Comparison of ENCODE assay signal across 8 cellular contexts in the genomic region with DNA sequence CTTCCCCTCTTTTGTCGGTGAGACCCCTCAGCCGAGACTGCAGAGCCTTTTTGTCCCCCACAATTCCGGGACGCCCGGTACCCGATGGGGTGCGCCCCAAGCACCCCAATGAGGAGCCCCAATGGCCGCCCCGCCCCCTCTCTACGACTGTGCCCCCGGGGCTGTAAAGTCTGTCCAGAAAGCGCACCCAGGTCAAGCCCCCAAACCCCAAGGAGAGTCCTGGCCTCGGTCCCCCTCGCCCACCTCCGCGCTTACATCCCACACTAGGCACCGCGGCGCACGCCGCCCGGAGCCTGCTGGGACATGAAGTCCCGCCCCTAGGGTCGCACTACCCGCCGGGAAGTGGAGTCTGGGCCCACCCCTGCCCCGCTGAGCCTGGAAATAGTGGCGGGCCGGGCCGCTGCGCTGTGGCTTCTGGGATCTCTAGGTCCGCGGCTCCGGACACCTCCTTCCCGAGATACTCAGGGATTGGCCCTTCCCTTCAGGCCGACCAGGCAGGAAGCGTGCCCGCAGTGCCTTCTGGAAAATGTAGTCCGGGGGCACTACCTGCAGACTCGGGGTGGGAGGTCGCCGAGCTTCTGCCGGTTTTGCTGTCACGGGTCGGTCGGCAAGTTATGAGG. TPM values are rescaled to one million over a fixed set of nuclear protein-coding genes. Genes with fewer than 3 reads are reported as not detected.
DNase-seq lines count a peak whose midpoint lies in the region; ATAC-seq, FAIRE-seq and TF ChIP-seq lines count a peak whose summit lies in the region.

Gene MEN1 (minus strand): TSS at position 281 of the 620 bp plus-strand sequence. CDS start 442 bp downstream, outside the sequence.

- POLR2A ChIA-PET in A549 (lab: Yijun Ruan, JAX), result interaction anchor here (0.6 to 1.3 kb wide), 2 partner anchors 31 to 88 kb away, joined by 3 to 9 read pairs; no protein-coding TSS in a partner anchor

- no peak for TF ChIP-seq EP300 in A549 (IDR thresholded peaks at IDR 0.05)

- H3K4me1 ChIP-seq in A549 (peaks cover 6% of the 10 kb centered on the region; the same call in 2 of the 3 replicates), spleen (peaks cover 8 to 50% (median 18%) of the 10 kb centered on the region in 6 donors)

- peaks cover 0 to 29% (median 4%) of the 10 kb centered on the region in 6 donors for H3K36me3 ChIP-seq in spleen

- intact Hi-C loops in spleen (cut with DNase I; ENCODE audit: low total_unique reads), result no loop called here

- H3K4me3 ChIP-seq in A549, result peak within 1 kb of the TSS; percentile 92
- peak within 1 kb of the TSS; percentile 63 to 92 (median 78) for H3K4me3 ChIP-seq in spleen

- FAIRE-seq in A549 (lab: Jason Lieb, UNC), result no peak

- DNase-seq in A549 (ENCODE audit: low read depth in 1 of 2, low spot score in 1 of 2), result peak; percentile 96 to 98
- peak; percentile 95 for DNase-seq in NCI-H345 treated with DMSO at 0.1 percent for 48 hours (lab: John Stamatoyannopoulos, UW; ENCODE audit: unreplicated experiment)
- DNase-seq in activated CD4-positive, CD25-positive, alpha-beta regulatory T cell treated with anti-CD3 and anti-CD28 coated beads, Interleukin-2, amount 50 U/mL, for 16 hours (ENCODE audit: low read depth, low spot score), result peak; percentile 57
- DNase-seq in central memory CD4-positive, alpha-beta T cell, result peak; percentile 75
- peak; percentile 95 for DNase-seq in inferior parietal cortex (ENCODE audit: extremely low spot score)
- DNase-seq in spleen, result peak; percentile 96

- H3K9me3 ChIP-seq in A549 (no peaks in the 10 kb centered on the region), spleen (no peaks in the 10 kb centered on the region)

- WGBS in A549 (ENCODE audit: missing lambda C conversion rate), result 2% methylated on average over 17 of the region's 46 CpGs
- WGBS in spleen, 5 donors, result 0 to 1% (median 1%) methylated on average over 38 to 46 of the region's 46 CpGs

- H3K4me2 ChIP-seq in A549, result peak within 1 kb of the TSS; percentile 98

- TF ChIP-seq CTCF in A549 (IDR thresholded peaks at IDR 0.05) (no peak), spleen (IDR thresholded peaks at IDR 0.05 in 8 of 11, conservative IDR thresholded peaks at IDR 0.05 in 3 of 11) (peak in 5 of 11 experiments; percentile 6 to 24 (median 14))

- CTCF ChIA-PET in A549 (lab: Yijun Ruan, JAX), result interaction anchor here (0.7 to 3.9 kb wide), 12 partner anchors 15 to 204 kb away, joined by 3 to 26 read pairs (median 3); partner anchors contain the start of genes ARL2 and CDC42BPG

- no peaks in the 10 kb centered on the region for H3K27me3 ChIP-seq in spleen (replicated peaks in 1 of 7)

- TF ChIP-seq POLR2A in A549 (IDR thresholded peaks at IDR 0.05; ENCODE audit: low read length), result peak; percentile 83
- no peak for TF ChIP-seq POLR2A in spleen (IDR thresholded peaks at IDR 0.05)

- H3K27ac ChIP-seq in A549 (peak within 1 kb of the TSS; percentile 91 to 93), spleen (peak within 1 kb of the TSS; percentile 32 to 88 (median 81))

- ATAC-seq in A549 (peak; percentile 98 to 100), GM18907 (IDR thresholded peaks at IDR 0.05; ENCODE audit: unreplicated experiment) (peak; percentile 56), HG03175 (IDR thresholded peaks at IDR 0.05; ENCODE audit: unreplicated experiment) (peak; percentile 55)

- TF ChIP-seq RAD21 in A549 (conservative IDR thresholded peaks at IDR 0.05 in 1 of 2, IDR thresholded peaks at IDR 0.05 in 1 of 2), result no peak

TF ChIP-seq in A549, 52 proteins besides CTCF, POLR2A, EP300 and RAD21:
- no peak for TF ChIP-seq BHLHE40 (IDR thresholded peaks at IDR 0.05; ENCODE audit: low read depth, low read length)
- peak; percentile 54; the same call in 1 of the 2 replicates for TF ChIP-seq MAX (IDR thresholded peaks at IDR 0.05)
- TF ChIP-seq NFE2L2 (conservative IDR thresholded peaks at IDR 0.05; ENCODE audit: low read length), result no peak
- no peak for TF ChIP-seq SMC3 (IDR thresholded peaks at IDR 0.05)
- peak in 1 of 2 experiments; percentile 77; a peak in 3 of 5 replicates for TF ChIP-seq JUN (IDR thresholded peaks at IDR 0.05)
- TF ChIP-seq, protein P1, sequence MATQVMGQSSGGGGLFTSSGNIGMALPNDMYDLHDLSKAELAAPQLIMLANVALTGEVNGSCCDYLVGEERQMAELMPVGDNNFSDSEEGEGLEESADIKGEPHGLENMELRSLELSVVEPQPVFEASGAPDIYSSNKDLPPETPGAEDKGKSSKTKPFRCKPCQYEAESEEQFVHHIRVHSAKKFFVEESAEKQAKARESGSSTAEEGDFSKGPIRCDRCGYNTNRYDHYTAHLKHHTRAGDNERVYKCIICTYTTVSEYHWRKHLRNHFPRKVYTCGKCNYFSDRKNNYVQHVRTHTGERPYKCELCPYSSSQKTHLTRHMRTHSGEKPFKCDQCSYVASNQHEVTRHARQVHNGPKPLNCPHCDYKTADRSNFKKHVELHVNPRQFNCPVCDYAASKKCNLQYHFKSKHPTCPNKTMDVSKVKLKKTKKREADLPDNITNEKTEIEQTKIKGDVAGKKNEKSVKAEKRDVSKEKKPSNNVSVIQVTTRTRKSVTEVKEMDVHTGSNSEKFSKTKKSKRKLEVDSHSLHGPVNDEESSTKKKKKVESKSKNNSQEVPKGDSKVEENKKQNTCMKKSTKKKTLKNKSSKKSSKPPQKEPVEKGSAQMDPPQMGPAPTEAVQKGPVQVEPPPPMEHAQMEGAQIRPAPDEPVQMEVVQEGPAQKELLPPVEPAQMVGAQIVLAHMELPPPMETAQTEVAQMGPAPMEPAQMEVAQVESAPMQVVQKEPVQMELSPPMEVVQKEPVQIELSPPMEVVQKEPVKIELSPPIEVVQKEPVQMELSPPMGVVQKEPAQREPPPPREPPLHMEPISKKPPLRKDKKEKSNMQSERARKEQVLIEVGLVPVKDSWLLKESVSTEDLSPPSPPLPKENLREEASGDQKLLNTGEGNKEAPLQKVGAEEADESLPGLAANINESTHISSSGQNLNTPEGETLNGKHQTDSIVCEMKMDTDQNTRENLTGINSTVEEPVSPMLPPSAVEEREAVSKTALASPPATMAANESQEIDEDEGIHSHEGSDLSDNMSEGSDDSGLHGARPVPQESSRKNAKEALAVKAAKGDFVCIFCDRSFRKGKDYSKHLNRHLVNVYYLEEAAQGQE (IDR thresholded peaks at IDR 0.05), result no peak
- no peak for TF ChIP-seq RARB (CRISPR knock-in tag; IDR thresholded peaks at IDR 0.05)
- TF ChIP-seq E2F6 (IDR thresholded peaks at IDR 0.05; ENCODE audit: borderline replicate concordance, low read depth), result 0 out of 2 replicates have a peak, but pooled peaks have one; percentile 12
- TF ChIP-seq, protein P2, sequence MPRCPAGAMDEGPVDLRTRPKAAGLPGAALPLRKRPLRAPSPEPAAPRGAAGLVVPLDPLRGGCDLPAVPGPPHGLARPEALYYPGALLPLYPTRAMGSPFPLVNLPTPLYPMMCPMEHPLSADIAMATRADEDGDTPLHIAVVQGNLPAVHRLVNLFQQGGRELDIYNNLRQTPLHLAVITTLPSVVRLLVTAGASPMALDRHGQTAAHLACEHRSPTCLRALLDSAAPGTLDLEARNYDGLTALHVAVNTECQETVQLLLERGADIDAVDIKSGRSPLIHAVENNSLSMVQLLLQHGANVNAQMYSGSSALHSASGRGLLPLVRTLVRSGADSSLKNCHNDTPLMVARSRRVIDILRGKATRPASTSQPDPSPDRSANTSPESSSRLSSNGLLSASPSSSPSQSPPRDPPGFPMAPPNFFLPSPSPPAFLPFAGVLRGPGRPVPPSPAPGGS (IDR thresholded peaks at IDR 0.05), result 0 out of 3 replicates have a peak, but pooled peaks have one; percentile 44
- peak; percentile 55; the same call in 1 of the 2 replicates for TF ChIP-seq PHF8 (IDR thresholded peaks at IDR 0.05; ENCODE audit: borderline replicate concordance, low read depth)
- TF ChIP-seq TP53 (CRISPR knock-in tag; IDR thresholded peaks at IDR 0.05), result no peak
- TF ChIP-seq HOXB5 (CRISPR knock-in tag; IDR thresholded peaks at IDR 0.05), result no peak
- TF ChIP-seq CHD2 (IDR thresholded peaks at IDR 0.05; ENCODE audit: low read length, partially characterized antibody), result no peak

RNA-seq across cellular contexts. Expression of gene MEN1, which starts in this region (rescaled TPM):
- 17.0 and 18.5 TPM in 2 replicates for polyA plus RNA-seq in A549 (2011; rRNA removed)
- polyA plus RNA-seq in A549 (2012; cell fraction: cytosol; rRNA removed), result 50.1 and 64.4 TPM in 2 replicates
- polyA plus RNA-seq in A549 (2012; cell fraction: nucleus; rRNA removed), result 94.3 and 126 TPM in 2 replicates
- 30.2 to 35.5 TPM (median 34.7 TPM) in 3 replicates for polyA plus RNA-seq in A549 (2017; fragmentation: RNase III; extraction: RNeasy Plus Mini Kit Qiagen cat#74134 plus additional on column Dnase treatment)
- 13.9 and 14.7 TPM in 2 replicates for polyA minus RNA-seq in A549 (2011; rRNA and poly(A)+ RNA removed)
- 10 to 100 TPM; 20.1 to 33.6 (median 28.2) TPM for total RNA-seq in spleen
- 10 to 100 TPM; 17.8 to 27.6 (median 20.5) TPM for polyA plus RNA-seq in spleen

Comparison
In these comparisons a context has a peak if more than half of its experiments do, and no peak if none do; other contexts are left out.
1. Peak in every context shown above with its lines: DNase-seq, ATAC-seq, H3K4me3 ChIP-seq and H3K27ac ChIP-seq.